In genomic region chr4:53583513-53583912, GRCh38 we compare ENCODE assay signal across 18 cellular contexts. TPM values are rescaled to one million over a fixed set of nuclear protein-coding genes. Genes with fewer than 3 reads are reported as not detected.
"Had no signal": no experiment of that assay in that cellular context is flagged by ENCODE, and none has a peak within 500 bp of the region (broad histone marks: within the 10 kb centered on the region; RNA-seq: fewer than 3 reads in every experiment).

No MANE protein-coding gene starts in this region.

- H3K36me3 Mint-ChIP-seq: naive thymus-derived CD8-positive, alpha-beta T cell had no signal

- H3K4me2 ChIP-seq: smooth muscle cell had no signal

- DNase-seq: colonic mucosa; dermis blood vessel endothelial cell; foreskin fibroblast; glutamatergic neuron; islet precursor cell; mammary epithelial cell; mucosa of descending colon; naive thymus-derived CD8-positive, alpha-beta T cell; posterior cingulate gyrus; right cardiac atrium; stimulated activated CD4-positive, alpha-beta T cell treated with anti-CD3 and anti-CD28 coated beads, Interleukin-2, amount 100 ng/mL, for 48 hours; stimulated activated naive CD8-positive, alpha-beta T cell treated with anti-CD3 and anti-CD28 coated beads, Interleukin-15, Interleukin-2, amounts not matched to agents 100 U/mL and 50 U/mL, for 24 hours; transverse colon; uterus had no signal

- H3K9me3 Mint-ChIP-seq: neural crest cell had no signal

- H3K4me3 Mint-ChIP-seq: naive thymus-derived CD8-positive, alpha-beta T cell; neural crest cell had no signal

- H3K27ac ChIP-seq: colonic mucosa, gastroesophageal sphincter, transverse colon, uterus had no signal

- H3K27me3 ChIP-seq: colonic mucosa, gastroesophageal sphincter, transverse colon, uterus had no signal

- H3K4me3 ChIP-seq: colonic mucosa, gastroesophageal sphincter, mucosa of descending colon, smooth muscle cell, transverse colon, uterus had no signal

- H3K9me3 ChIP-seq: colonic mucosa, gastroesophageal sphincter, mucosa of descending colon, transverse colon, uterus had no signal

- H3K27ac Mint-ChIP-seq: naive thymus-derived CD8-positive, alpha-beta T cell had no signal

- H3K36me3 ChIP-seq: colonic mucosa, gastroesophageal sphincter, transverse colon, uterus had no signal

- H3K4me1 ChIP-seq: colonic mucosa, gastroesophageal sphincter, uterus had no signal

- H3K4me1 Mint-ChIP-seq: naive thymus-derived CD8-positive, alpha-beta T cell; neural crest cell had no signal

- ATAC-seq: gastroesophageal sphincter; left lobe of liver; mucosa of descending colon; naive thymus-derived CD8-positive, alpha-beta T cell; right cardiac atrium; stimulated activated naive CD8-positive, alpha-beta T cell treated with anti-CD3 and anti-CD28 coated beads, Interleukin-15, Interleukin-2, amounts not matched to agents 100 U/mL and 50 U/mL, for 24 hours had no signal

RNA-seq across cellular contexts. Expression of gene LNX1, which starts 7.8 kb away (rescaled TPM):
- total RNA-seq: naive thymus-derived CD8-positive, alpha-beta T cell; neural crest cell had no signal
